ENCODE assay signal across 13 cellular contexts in genomic region chr3:183664913-183665381, GRCh38. TPM values are rescaled to one million over a fixed set of nuclear protein-coding genes. Genes with fewer than 3 reads are reported as not detected.
DNase-seq lines count a peak whose midpoint lies in the region; ATAC-seq, FAIRE-seq and TF ChIP-seq lines count a peak whose summit lies in the region.
"Had no signal": no experiment of that assay in that cellular context is flagged by ENCODE, and none has a peak within 500 bp of the region (broad histone marks: within the 10 kb centered on the region; RNA-seq: fewer than 3 reads in every experiment).

No MANE protein-coding gene starts in this region.

- peaks cover 4% of the 10 kb centered on the region; the same call in 1 of the 2 replicates for H3K9me3 ChIP-seq in AG04450 (ENCODE audit: control insufficient read depth, insufficient read depth, low read length)

- peak; percentile 78 for DNase-seq in AG04450 (ENCODE audit: low read depth, low spot score)
- DNase-seq in HTR-8/SVneo (ENCODE audit: insufficient read length, low spot score), result peak; percentile 68
- peak; percentile 71 for DNase-seq in brain microvascular endothelial cell
- no peak for DNase-seq in midbrain (lab: John Stamatoyannopoulos, UW)
- DNase-seq in effector memory CD8-positive, alpha-beta T cell, result no peak
- DNase-seq in germinal center (ENCODE audit: low spot score), result no peak
- DNase-seq in GM19238 (ENCODE audit: insufficient read length, low spot score), result no peak
- DNase-seq: activated CD4-positive, alpha-beta memory T cell treated with anti-CD3 and anti-CD28 coated beads for 36 hours; KG1; NCI-H524 treated with DMSO at 0.1 percent for 48 hours had no signal

- H3K4me3 Mint-ChIP-seq in effector memory CD8-positive, alpha-beta T cell, result no peak overlapping the region
- H3K4me3 Mint-ChIP-seq: activated CD4-positive, alpha-beta memory T cell treated with anti-CD3 and anti-CD28 coated beads for 36 hours; stimulated activated naive CD8-positive, alpha-beta T cell treated with anti-CD3 and anti-CD28 coated beads, Interleukin-15, Interleukin-2, amounts not matched to agents 100 ng/mL and 50 ng/mL, for 24 hours had no signal

- H3K27me3 ChIP-seq in AG04450 (ENCODE audit: control insufficient read depth, insufficient read depth, low read length), result no peaks in the 10 kb centered on the region
- H3K27me3 ChIP-seq in brain microvascular endothelial cell (replicated peaks), result no peaks in the 10 kb centered on the region
- H3K27me3 ChIP-seq: BLaER1 treated with 17β-estradiol and CSF1 and Interleukin-3, amounts not matched to agents 10 nM and 100 nM had no signal

- H3K27ac Mint-ChIP-seq in effector memory CD8-positive, alpha-beta T cell, result no peak overlapping the region
- H3K27ac Mint-ChIP-seq: activated CD4-positive, alpha-beta memory T cell treated with anti-CD3 and anti-CD28 coated beads for 36 hours; stimulated activated naive CD8-positive, alpha-beta T cell treated with anti-CD3 and anti-CD28 coated beads, Interleukin-15, Interleukin-2, amounts not matched to agents 100 ng/mL and 50 ng/mL, for 24 hours had no signal

- CTCF ChIA-PET in AG04450 (lab: Charles Lee), result interaction anchor here (0.6 kb wide), 1 partner anchor 13 kb away, joined by 3 read pairs; no protein-coding TSS in a partner anchor

- H3K4me1 Mint-ChIP-seq in effector memory CD8-positive, alpha-beta T cell (ENCODE audit: low read depth in 2 of 2), result peaks cover 2 to 13% of the 10 kb centered on the region in 2 donors

- peaks cover 68% of the 10 kb centered on the region for H3K36me3 Mint-ChIP-seq in effector memory CD8-positive, alpha-beta T cell (ENCODE audit: insufficient read depth)

- POLR2A ChIA-PET in AG04450 (lab: Yijun Ruan, JAX), result interaction anchor here (1.2 kb wide), 1 partner anchor 28 kb away, joined by 3 read pairs; no protein-coding TSS in a partner anchor

- no peaks in the 10 kb centered on the region for H3K9me3 Mint-ChIP-seq in effector memory CD8-positive, alpha-beta T cell
- H3K9me3 Mint-ChIP-seq: activated CD4-positive, alpha-beta memory T cell treated with anti-CD3 and anti-CD28 coated beads for 36 hours; stimulated activated naive CD8-positive, alpha-beta T cell treated with anti-CD3 and anti-CD28 coated beads, Interleukin-15, Interleukin-2, amounts not matched to agents 100 ng/mL and 50 ng/mL, for 24 hours had no signal

- FAIRE-seq in HTR-8/SVneo (lab: Jason Lieb, UNC), result no peak
- peak; percentile 86 for FAIRE-seq in islet of Langerhans (lab: Jason Lieb, UNC)

- H3K36me3 ChIP-seq in brain microvascular endothelial cell (replicated peaks), result peaks cover 3% of the 10 kb centered on the region

- ATAC-seq in effector memory CD8-positive, alpha-beta T cell (replicated peaks), result no peak

- TF ChIP-seq CTCF in AG04450 (IDR thresholded peaks at IDR 0.05; ENCODE audit: low read depth, low read length) (no peak), brain microvascular endothelial cell (IDR thresholded peaks at IDR 0.05; ENCODE audit: low read depth, low read length, missing control alignments) (no peak)

- H3K27me3 Mint-ChIP-seq in effector memory CD8-positive, alpha-beta T cell, result no peaks in the 10 kb centered on the region
- H3K27me3 Mint-ChIP-seq: activated CD4-positive, alpha-beta memory T cell treated with anti-CD3 and anti-CD28 coated beads for 36 hours; stimulated activated naive CD8-positive, alpha-beta T cell treated with anti-CD3 and anti-CD28 coated beads, Interleukin-15, Interleukin-2, amounts not matched to agents 100 ng/mL and 50 ng/mL, for 24 hours had no signal

- H3K27ac ChIP-seq in AG04450 (ENCODE audit: low read depth, low read length) (peak overlapping the region; percentile 67), brain microvascular endothelial cell (peak overlapping the region; percentile 72)
- H3K27ac ChIP-seq: BLaER1 treated with 17β-estradiol and CSF1 and Interleukin-3, amounts not matched to agents 10 nM and 100 nM had no signal

- in situ Hi-C loops in brain microvascular endothelial cell (cut with HindIII; ENCODE audit: low pct_ligation_motif_present, low sequenced_read_pairs), result no loop called here

- no peak overlapping the region for H3K4me3 ChIP-seq in AG04450 (ENCODE audit: low read depth, low read length)
- no peak overlapping the region for H3K4me3 ChIP-seq in brain microvascular endothelial cell (ENCODE audit: low read depth, low read length)
- H3K4me3 ChIP-seq: BLaER1 treated with 17β-estradiol and CSF1 and Interleukin-3, amounts not matched to agents 10 nM and 100 nM had no signal

RNA-seq across cellular contexts. Expression of gene KLHL24, which starts 29.5 kb away (rescaled TPM):
- 26.4 and 33.6 TPM in 2 replicates for polyA plus RNA-seq in AG04450 (2011; rRNA removed)
- polyA minus RNA-seq in AG04450 (2011; rRNA and poly(A)+ RNA removed), result 45.5 and 83.9 TPM in 2 replicates

RNA-seq across cellular contexts. Expression of gene YEATS2, which starts 32.6 kb away (rescaled TPM):
- 34.8 and 38.3 TPM in 2 replicates for polyA plus RNA-seq in AG04450 (2011; rRNA removed)
- polyA minus RNA-seq in AG04450 (2011; rRNA and poly(A)+ RNA removed), result 47.3 and 54.2 TPM in 2 replicates

Comparison
In these comparisons a context has a peak if more than half of its experiments do, and no peak if none do; other contexts are left out.
1. DNase-seq: peak in AG04450 (single experiment), HTR-8/SVneo (single experiment) and brain microvascular endothelial cell (single experiment); none in midbrain (single experiment), effector memory CD8-positive, alpha-beta T cell (0 of 3), germinal center (single experiment) and GM19238 (single experiment).